8 cellular contexts compared by ENCODE assay signal in the genomic region with DNA sequence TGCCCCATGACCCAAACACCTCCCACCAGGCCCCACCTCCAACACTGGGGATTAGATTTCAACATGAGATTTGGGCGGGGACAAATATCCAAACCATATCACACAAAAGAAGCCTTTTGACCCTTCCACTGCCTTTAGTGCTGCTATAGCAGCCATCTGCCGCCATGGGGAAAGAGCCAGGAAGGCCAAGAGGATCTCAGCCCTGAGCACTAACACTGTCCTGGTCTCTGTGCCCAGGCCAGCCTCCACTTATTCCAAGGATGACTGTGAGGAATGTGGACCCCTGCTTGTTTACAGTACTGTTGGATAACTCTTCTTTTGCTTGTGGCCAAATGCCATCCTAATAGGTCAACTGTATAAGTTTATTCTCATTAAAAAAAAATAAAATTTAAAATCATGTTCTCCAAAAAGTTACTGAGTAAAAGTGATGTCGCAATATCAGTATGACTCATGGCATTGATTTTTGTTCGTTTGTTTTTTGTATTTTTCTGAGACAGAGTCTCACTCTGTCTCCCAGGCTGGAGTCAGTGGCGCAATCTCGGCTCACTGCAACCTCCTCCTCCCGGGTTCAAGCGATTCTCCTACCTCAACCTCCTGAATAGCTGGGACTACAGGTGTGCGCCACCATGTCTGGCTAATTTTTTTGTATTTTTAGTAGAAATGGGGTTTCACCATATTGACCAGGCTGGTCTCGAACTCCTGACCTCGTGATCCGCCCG.
DNase-seq lines count a peak whose midpoint lies in the region; ATAC-seq and TF ChIP-seq lines count a peak whose summit lies in the region.
"Not testable (repeated sequence)": the region's sequence is repeated elsewhere in the genome, so short reads cannot be mapped to it uniquely, and the experiment has no call there.

No MANE protein-coding gene starts in this region.

- not testable (repeated sequence) for TF ChIP-seq EP300 in suprapubic skin (IDR thresholded peaks at IDR 0.05)

- not testable (repeated sequence) for H3K4me3 ChIP-seq in astrocyte of the spinal cord (ENCODE audit: low read depth, low read length); choroid plexus epithelial cell (ENCODE audit: low read depth, low read length); fibroblast of the aortic adventitia (ENCODE audit: low read depth, low read length); right lobe of liver; suprapubic skin

- not testable (repeated sequence) for H3K4me1 ChIP-seq in right lobe of liver, suprapubic skin

- H3K27ac ChIP-seq in right lobe of liver (peak overlapping the region; percentile 43 to 71 (median 59)), suprapubic skin (peak overlapping the region; percentile 24)

- WGBS in right lobe of liver (ENCODE audit: insufficient coverage, low coverage, low lambda C conversion rate, missing lambda C conversion rate), result 52% methylated on average over 13 of the region's 13 CpGs
- 84% methylated on average over 13 of the region's 13 CpGs for WGBS in suprapubic skin

- intact Hi-C loops in right lobe of liver (cut with DNase I), result not testable (repeated sequence)

- ATAC-seq in right lobe of liver, result peak; percentile 84 to 96 (median 90)

- H3K36me3 ChIP-seq in right lobe of liver, suprapubic skin: not testable (repeated sequence)

- not testable (repeated sequence) for H3K9me3 ChIP-seq in right lobe of liver, suprapubic skin

- DNase-seq in ELR (ENCODE audit: low read depth) (peak; percentile 46), HuH-7.5 (ENCODE audit: low spot score) (peak; percentile 31), NOMO-1 treated with DMSO at 0.1 percent for 48 hours (lab: John Stamatoyannopoulos, UW; ENCODE audit: unreplicated experiment) (peak; percentile 6), astrocyte of the spinal cord (ENCODE audit: low read depth, low spot score) (peak; percentile 17), choroid plexus epithelial cell (ENCODE audit: low read depth) (peak; percentile 74), fibroblast of the aortic adventitia (ENCODE audit: low read depth) (peak; percentile 56), right lobe of liver (peak in 2 of 3 donors; percentile 66 to 73)
- not testable (repeated sequence) for DNase-seq in suprapubic skin (ENCODE audit: low spot score in 2 of 2)

- not testable (repeated sequence) for TF ChIP-seq CTCF in astrocyte of the spinal cord (IDR thresholded peaks at IDR 0.05; ENCODE audit: low read depth, low read length); choroid plexus epithelial cell (conservative IDR thresholded peaks at IDR 0.05; ENCODE audit: low read depth, low read length); fibroblast of the aortic adventitia (IDR thresholded peaks at IDR 0.05; ENCODE audit: insufficient read depth, low read length); right lobe of liver (IDR thresholded peaks at IDR 0.05); suprapubic skin (IDR thresholded peaks at IDR 0.05)

- H3K27me3 ChIP-seq in right lobe of liver, suprapubic skin: not testable (repeated sequence)

- in situ Hi-C loops in astrocyte of the spinal cord (cut with HindIII; ENCODE audit: low sequenced_read_pairs), result not testable (repeated sequence)

- TF ChIP-seq POLR2A in right lobe of liver (IDR thresholded peaks at IDR 0.05); suprapubic skin (IDR thresholded peaks at IDR 0.05): not testable (repeated sequence)
